1 cellular context compared by ENCODE assay signal in the genomic region with DNA sequence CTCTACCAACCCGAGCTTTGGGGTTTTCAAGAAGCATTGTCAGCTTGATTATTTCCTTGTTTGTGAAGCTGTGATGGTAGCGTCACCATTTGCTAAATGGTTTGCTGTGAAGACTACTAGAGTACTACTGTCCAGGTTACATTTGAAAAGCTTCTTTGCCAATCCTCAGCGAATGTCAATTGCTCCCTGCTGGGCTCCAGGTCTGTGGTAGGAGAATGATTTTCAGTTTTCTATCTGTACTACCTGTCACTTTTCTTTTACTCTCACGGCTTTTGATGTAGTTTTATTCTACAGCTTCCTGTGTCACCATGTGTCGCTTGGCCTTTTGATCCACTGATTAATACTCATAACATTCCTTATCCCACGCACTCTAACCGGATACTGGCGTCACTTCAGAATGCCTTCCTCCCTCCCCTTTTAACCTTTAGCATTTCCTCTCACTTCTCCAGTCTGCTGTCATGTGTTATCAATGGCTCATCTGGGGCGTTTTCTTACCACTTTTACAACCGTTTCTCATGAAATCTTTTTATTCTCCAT.
TF ChIP-seq lines count a peak whose summit lies in the region.

No MANE protein-coding gene starts in this region.

TF ChIP-seq in neural cell, 6 proteins besides CTCF, POLR2A, EP300 and RAD21 (continued from another document):
- no peak for TF ChIP-seq TAF1 (IDR thresholded peaks at IDR 0.05; ENCODE audit: low read depth)
- no peak for TF ChIP-seq POLR2AphosphoS5 (IDR thresholded peaks at IDR 0.05)
- TF ChIP-seq MXI1 (conservative IDR thresholded peaks at IDR 0.05; ENCODE audit: poor library complexity, severe bottlenecking): no peak
- TF ChIP-seq EZH2 (IDR thresholded peaks at IDR 0.05; ENCODE audit: borderline replicate concordance, insufficient read depth, low read length, poor library complexity, severe bottlenecking): no peak
